ENCODE assay signal across 8 cellular contexts in genomic region chr5:141420855-141421488, GRCh38. TPM values are rescaled to one million over a fixed set of nuclear protein-coding genes. Genes with fewer than 3 reads are reported as not detected.
A peak's percentile ranks its signal among the peaks of the same experiment; 100 is the strongest.
DNase-seq lines count a peak whose midpoint lies in the region; ATAC-seq, FAIRE-seq and TF ChIP-seq lines count a peak whose summit lies in the region.

PCDHGA11 (plus strand) TSS chr5:141421051; CDS start chr5:141421228, 177 bp downstream.

- peak; percentile 37 for TF ChIP-seq CTCF in GM12873 (IDR thresholded peaks at IDR 0.05; ENCODE audit: insufficient read depth, low read depth, low read length, missing control alignments)

- DNase-seq in activated T-cell treated with anti-CD3 and anti-CD28 coated beads for 4 hours = peak; percentile 36
- no peak for DNase-seq in frontal cortex (ENCODE audit: low spot score in 2 of 2)
- peak; percentile 60 for DNase-seq in sciatic nerve (ENCODE audit: low spot score)
- DNase-seq in H4 (ENCODE audit: low spot score) = no peak
- no peak for DNase-seq in T1000 (lab: John Stamatoyannopoulos, UW)

- ATAC-seq in HG03354 (IDR thresholded peaks at IDR 0.05; ENCODE audit: poor library complexity, severe bottlenecking, unreplicated experiment) (peak; percentile 53), sciatic nerve (no peak), HG03457 (IDR thresholded peaks at IDR 0.05; ENCODE audit: unreplicated experiment) (no peak)

- FAIRE-seq in frontal cortex (lab: Jason Lieb, UNC) = no peak

- intact Hi-C loops in sciatic nerve (cut with DNase I) = loop anchor here (10.0 kb wide), 1 partner anchor 124 kb away; no protein-coding TSS in a partner anchor

RNA-seq across cellular contexts. Expression of gene PCDHGA11, which starts in this region (rescaled TPM):
- total RNA-seq in frontal cortex (10.6 TPM), sciatic nerve (7.8 TPM)
- 0.66 and 1.3 TPM in 2 replicates for total RNA-seq in H4 (2014; rRNA removed; shearing (Covaris generic))

Comparison
In these comparisons a context has a peak if more than half of its experiments do, and no peak if none do; other contexts are left out.
1. DNase-seq: peak in activated T-cell treated with anti-CD3 and anti-CD28 coated beads for 4 hours (single experiment) and sciatic nerve (single experiment); none in frontal cortex (0 of 2), H4 (single experiment) and T1000 (single experiment).